Comparison of ENCODE assay signal across 27 cellular contexts in the genomic region with DNA sequence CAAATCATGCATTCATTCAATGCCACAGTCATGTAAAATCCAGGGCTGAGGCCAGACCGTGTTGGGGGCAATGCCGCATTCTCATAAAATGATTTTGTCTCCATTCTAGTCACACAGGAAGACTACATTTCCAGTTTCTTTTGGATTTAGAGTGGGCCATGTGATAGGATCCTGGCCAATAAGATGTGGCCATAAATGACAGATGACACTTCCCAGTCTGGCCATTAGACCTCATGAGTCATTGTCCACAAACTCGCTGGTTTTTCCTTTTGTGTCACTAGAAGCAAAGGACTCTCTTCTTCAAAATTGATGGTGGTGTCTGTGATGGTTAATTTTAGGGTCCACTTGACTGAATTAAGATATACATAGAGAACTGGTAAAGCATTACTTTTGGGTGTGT.
"Had no signal": no experiment of that assay in that cellular context is flagged by ENCODE, and none has a peak within 500 bp of the region (broad histone marks: within the 10 kb centered on the region; RNA-seq: fewer than 3 reads in every experiment).

No MANE protein-coding gene starts in this region.

- H3K4me3 ChIP-seq: left lung, lower lobe of right lung, right atrium auricular region, uterus had no signal

- H3K27me3 ChIP-seq: left lung, right atrium auricular region, uterus had no signal

- H3K9me3 Mint-ChIP-seq: activated naive CD4-positive, alpha-beta T cell treated with anti-CD3 and anti-CD28 coated beads, Interleukin-2, amount 50 U/mL, for 24 hours; activated naive CD8-positive, alpha-beta T cell treated with anti-CD3 and anti-CD28 coated beads, Interleukin-2, amount 50 U/mL, for 24 hours; activated T-helper 2 cell treated with anti-CD3 and anti-CD28 coated beads, Interferon-gamma antibody, Interleukin-2, Interleukin-4, amounts not matched to agents 10 μg/mL and 5 μg/mL and 100 μg/mL, durations not matched to agents 14 hours and 24 hours and 36 hours; effector memory CD8-positive, alpha-beta T cell; naive thymus-derived CD8-positive, alpha-beta T cell; T-helper 2 cell treated with Interferon-gamma antibody and Interleukin-4, amounts not matched to agents 5 μg/mL and 100 μg/mL, for 36 hours had no signal

- H3K36me3 Mint-ChIP-seq: activated CD8-positive, alpha-beta memory T cell treated with anti-CD3 and anti-CD28 coated beads, Interleukin-2, amount 10 ng/mL, durations not matched to agents 7 days and 5 days; activated naive CD4-positive, alpha-beta T cell treated with anti-CD3 and anti-CD28 coated beads, Interleukin-2, amount 50 U/mL, for 24 hours; immature natural killer cell; naive thymus-derived CD8-positive, alpha-beta T cell had no signal

- H3K4me3 Mint-ChIP-seq: activated CD4-positive, alpha-beta T cell treated with anti-CD3 and anti-CD28 coated beads for 36 hours; activated CD8-positive, alpha-beta memory T cell treated with anti-CD3 and anti-CD28 coated beads, Interleukin-2, amount 10 ng/mL, durations not matched to agents 7 days and 5 days; activated CD8-positive, alpha-beta T cell treated with anti-CD3 and anti-CD28 coated beads, Interleukin-2, amount 10 ng/mL, durations not matched to agents 7 days and 5 days; activated naive CD4-positive, alpha-beta T cell treated with anti-CD3 and anti-CD28 coated beads, Interleukin-2, amount 50 U/mL, for 24 hours; activated naive CD8-positive, alpha-beta T cell treated with anti-CD3 and anti-CD28 coated beads, Interleukin-2, amount 50 U/mL, for 24 hours; effector memory CD8-positive, alpha-beta T cell; immature natural killer cell; naive thymus-derived CD8-positive, alpha-beta T cell; T-helper 2 cell treated with Interferon-gamma antibody and Interleukin-4, amounts not matched to agents 5 μg/mL and 100 μg/mL, for 36 hours; type B pancreatic cell had no signal

- H3K27ac Mint-ChIP-seq: activated CD4-positive, alpha-beta T cell treated with anti-CD3 and anti-CD28 coated beads for 36 hours; activated CD8-positive, alpha-beta memory T cell treated with anti-CD3 and anti-CD28 coated beads, Interleukin-2, amount 10 ng/mL, durations not matched to agents 7 days and 5 days; activated CD8-positive, alpha-beta T cell treated with anti-CD3 and anti-CD28 coated beads, Interleukin-2, amount 10 ng/mL, durations not matched to agents 7 days and 5 days; activated naive CD4-positive, alpha-beta T cell treated with anti-CD3 and anti-CD28 coated beads, Interleukin-2, amount 50 U/mL, for 24 hours; activated naive CD8-positive, alpha-beta T cell treated with anti-CD3 and anti-CD28 coated beads, Interleukin-2, amount 50 U/mL, for 24 hours; activated T-helper 2 cell treated with anti-CD3 and anti-CD28 coated beads, Interferon-gamma antibody, Interleukin-2, Interleukin-4, amounts not matched to agents 10 μg/mL and 5 μg/mL and 100 μg/mL, durations not matched to agents 14 hours and 24 hours and 36 hours; effector memory CD8-positive, alpha-beta T cell; immature natural killer cell; naive thymus-derived CD8-positive, alpha-beta T cell; T-helper 2 cell treated with Interferon-gamma antibody and Interleukin-4, amounts not matched to agents 5 μg/mL and 100 μg/mL, for 36 hours; type B pancreatic cell had no signal

- ATAC-seq: activated CD4-positive, alpha-beta T cell treated with anti-CD3 and anti-CD28 coated beads for 36 hours; activated CD8-positive, alpha-beta memory T cell treated with anti-CD3 and anti-CD28 coated beads, Interleukin-2, amount 10 ng/mL, durations not matched to agents 7 days and 5 days; activated CD8-positive, alpha-beta T cell treated with anti-CD3 and anti-CD28 coated beads, Interleukin-2, amount 10 ng/mL, durations not matched to agents 7 days and 5 days; activated naive CD8-positive, alpha-beta T cell treated with anti-CD3 and anti-CD28 coated beads, Interleukin-2, amount 50 U/mL, for 24 hours; effector memory CD8-positive, alpha-beta T cell; left lung; lower lobe of right lung; naive thymus-derived CD8-positive, alpha-beta T cell had no signal

- H3K27me3 Mint-ChIP-seq: activated CD8-positive, alpha-beta memory T cell treated with anti-CD3 and anti-CD28 coated beads, Interleukin-2, amount 10 ng/mL, durations not matched to agents 7 days and 5 days; activated naive CD8-positive, alpha-beta T cell treated with anti-CD3 and anti-CD28 coated beads, Interleukin-2, amount 50 U/mL, for 24 hours had no signal

- FAIRE-seq: endothelial cell of umbilical vein had no signal

- H3K36me3 ChIP-seq: left lung, lower lobe of right lung, right atrium auricular region, uterus had no signal

- H3K27ac ChIP-seq: left lung, lower lobe of right lung, right atrium auricular region, uterus had no signal

- H3K4me1 ChIP-seq: left lung, lower lobe of right lung, right atrium auricular region, uterus had no signal

- H3K9me3 ChIP-seq: left lung, lower lobe of right lung, right atrium auricular region, uterus had no signal

- DNase-seq: activated CD4-positive, alpha-beta T cell treated with anti-CD3 and anti-CD28 coated beads for 36 hours; activated CD4-positive, CD25-positive, alpha-beta regulatory T cell; activated CD8-positive, alpha-beta memory T cell treated with anti-CD3 and anti-CD28 coated beads, Interleukin-2, amount 10 ng/mL, durations not matched to agents 7 days and 5 days; activated CD8-positive, alpha-beta T cell treated with anti-CD3 and anti-CD28 coated beads, Interleukin-2, amount 10 ng/mL, durations not matched to agents 7 days and 5 days; activated naive CD8-positive, alpha-beta T cell treated with anti-CD3 and anti-CD28 coated beads, Interleukin-2, amount 50 U/mL, for 24 hours; activated T-cell treated with anti-CD3 and anti-CD28 coated beads, Interleukin-2, amount 50 U/mL, for 48 hours; amygdala; caudate nucleus; cortex of kidney; effector memory CD8-positive, alpha-beta T cell; head of caudate nucleus; hypothalamus; immature natural killer cell; left lung; lower lobe of right lung; mesenchymal stem cell; naive thymus-derived CD8-positive, alpha-beta T cell; stimulated activated CD4-positive, alpha-beta T cell treated with anti-CD3 and anti-CD28 coated beads, Interleukin-2, amount 100 ng/mL, for 48 hours; stimulated activated naive CD4-positive, alpha-beta T cell treated with Interleukin-2 at 50 U/mL for 16 hours; substantia nigra; uterus had no signal

- H3K4me1 Mint-ChIP-seq: activated CD4-positive, alpha-beta T cell treated with anti-CD3 and anti-CD28 coated beads for 36 hours; activated CD8-positive, alpha-beta memory T cell treated with anti-CD3 and anti-CD28 coated beads, Interleukin-2, amount 10 ng/mL, durations not matched to agents 7 days and 5 days; activated naive CD8-positive, alpha-beta T cell treated with anti-CD3 and anti-CD28 coated beads, Interleukin-2, amount 50 U/mL, for 24 hours; immature natural killer cell had no signal
